Comparison of ENCODE assay signal across 19 cellular contexts in genomic region chr1:208216806-208217205, GRCh38. TPM values are rescaled to one million over a fixed set of nuclear protein-coding genes. Genes with fewer than 3 reads are reported as not detected.
DNase-seq lines count a peak whose midpoint lies in the region; ATAC-seq and TF ChIP-seq lines count a peak whose summit lies in the region.
"Had no signal": no experiment of that assay in that cellular context is flagged by ENCODE, and none has a peak within 500 bp of the region (broad histone marks: within the 10 kb centered on the region; RNA-seq: fewer than 3 reads in every experiment).

No MANE protein-coding gene starts in this region.

- H3K4me1 ChIP-seq in cardiac muscle cell (ENCODE audit: low read depth), result peaks cover 66% of the 10 kb centered on the region
- peaks cover 15 to 98% (median 86%) of the 10 kb centered on the region in 12 donors for H3K4me1 ChIP-seq in heart left ventricle
- peaks cover 0 to 14% of the 10 kb centered on the region in 2 donors for H3K4me1 ChIP-seq in neuronal stem cell (ENCODE audit: control insufficient read depth in 2 of 2, insufficient read depth in 1 of 2, low read depth in 1 of 2, low read length in 2 of 2)

- no peak for ATAC-seq in heart left ventricle
- ATAC-seq: HCT116 had no signal

- intact Hi-C loops in heart left ventricle (cut with DNase I), result no loop called here
- intact Hi-C loops in posterior cingulate gyrus (cut with DNase I), result no loop called here

- no peak overlapping the region for H2BK120ac ChIP-seq in neuronal stem cell (ENCODE audit: low read depth, low read length)

- DNase-seq in cardiac muscle cell (ENCODE audit: low read depth in 1 of 2, low spot score in 1 of 2), result no peak
- no peak for DNase-seq in heart left ventricle
- DNase-seq in coronary artery (ENCODE audit: low spot score), result no peak
- no peak for DNase-seq in neuronal stem cell (ENCODE audit: low spot score)
- DNase-seq in NCI-H2107 treated with DMSO at 0.1 percent for 48 hours (lab: John Stamatoyannopoulos, UW; ENCODE audit: unreplicated experiment), result no peak
- no peak for DNase-seq in activated naive CD4-positive, alpha-beta T cell (lab: John Stamatoyannopoulos, UW)
- DNase-seq in NOMO-1 treated with dmso at 0.1 percent for 144 hours (lab: John Stamatoyannopoulos, UW; ENCODE audit: unreplicated experiment), result no peak
- no peak for DNase-seq in posterior cingulate gyrus
- DNase-seq: CD8-positive, alpha-beta memory T cell; DMS79 treated with DMSO at 0.1 percent for 48 hours; KBM-7; NCI-H1092; NCI-H2081 treated with DMSO at 0.1 percent for 48 hours; NCI-H2227 treated with DMSO at 0.1 percent for 48 hours; NCI-H524 had no signal

- H2BK15ac ChIP-seq in neuronal stem cell (ENCODE audit: low read length), result no peak overlapping the region

- no peaks in the 10 kb centered on the region for H3K27me3 ChIP-seq in cardiac muscle cell
- H3K27me3 ChIP-seq in heart left ventricle, result no peaks in the 10 kb centered on the region
- H3K27me3 ChIP-seq in neuronal stem cell (ENCODE audit: control insufficient read depth in 3 of 3, insufficient read depth in 3 of 3, low read depth in 1 of 3, low read length in 3 of 3), result no peaks in the 10 kb centered on the region
- H3K27me3 ChIP-seq: BLaER1 had no signal

- H3K9ac ChIP-seq in neuronal stem cell (ENCODE audit: low read depth, low read length, poor library complexity), result no peak overlapping the region
- H3K9ac ChIP-seq: BLaER1 had no signal

- TF ChIP-seq CTCF in cardiac muscle cell (IDR thresholded peaks at IDR 0.05; ENCODE audit: low read depth, low read length) (no peak), heart left ventricle (IDR thresholded peaks at IDR 0.05) (no peak), coronary artery (IDR thresholded peaks at IDR 0.05) (no peak)

- no peak overlapping the region for H3K4ac ChIP-seq in neuronal stem cell (ENCODE audit: low read length)

- 96 to 98% (median 96%) methylated on average over 16 of the region's 16 CpGs for WGBS in heart left ventricle, 4 donors
- no CpG with 5 or more reads among the region's 16 CpGs for WGBS in neuronal stem cell (ENCODE audit: extremely low coverage in 2 of 2, insufficient read length in 2 of 2, insufficient replicate concordance in 1 of 2), 2 donors

- H4K8ac ChIP-seq in neuronal stem cell (ENCODE audit: low read depth, low read length), result no peak overlapping the region

- no peak overlapping the region for H2BK5ac ChIP-seq in neuronal stem cell (ENCODE audit: low read length)

- H3K27ac ChIP-seq in cardiac muscle cell (peak overlapping the region; percentile 95), heart left ventricle (peak overlapping the region in 4 of 12 donors; percentile 84 to 94 (median 91)), coronary artery (peak overlapping the region; percentile 79 to 86), neuronal stem cell (replicated peaks; ENCODE audit: low read length) (no peak overlapping the region)
- H3K27ac ChIP-seq: BLaER1, HL-60, SK-N-MC had no signal

- peak overlapping the region; percentile 22 for H3K18ac ChIP-seq in neuronal stem cell (ENCODE audit: low read length)

- no peak overlapping the region for H4K91ac ChIP-seq in neuronal stem cell (ENCODE audit: low read depth, low read length, poor library complexity)

- H3K4me2 ChIP-seq in neuronal stem cell (ENCODE audit: insufficient read depth, low read length, poor library complexity, severe bottlenecking), result no peak overlapping the region
- H3K4me2 ChIP-seq: BLaER1 had no signal

- no peak overlapping the region for H3K23ac ChIP-seq in neuronal stem cell (ENCODE audit: low read depth, low read length, poor library complexity)

- no peak overlapping the region for H2BK12ac ChIP-seq in neuronal stem cell (ENCODE audit: low read length)

- H3K79me1 ChIP-seq in neuronal stem cell (ENCODE audit: low read depth, low read length), result no peaks in the 10 kb centered on the region

- H3K9me3 ChIP-seq in cardiac muscle cell (ENCODE audit: low read depth), result no peaks in the 10 kb centered on the region
- H3K9me3 ChIP-seq in heart left ventricle, result no peaks in the 10 kb centered on the region
- peaks cover 0 to 8% of the 10 kb centered on the region in 2 donors for H3K9me3 ChIP-seq in neuronal stem cell (replicated peaks in 1 of 2; ENCODE audit: control insufficient read depth in 2 of 2, insufficient read depth in 1 of 2, low read depth in 1 of 2, low read length in 2 of 2)
- H3K9me3 ChIP-seq: BLaER1 had no signal

- H3K4me3 ChIP-seq in cardiac muscle cell, result no peak overlapping the region
- H3K4me3 ChIP-seq in heart left ventricle, result no peak overlapping the region
- no peak overlapping the region for H3K4me3 ChIP-seq in coronary artery
- no peak overlapping the region for H3K4me3 ChIP-seq in neuronal stem cell (ENCODE audit: low read length in 2 of 2)
- H3K4me3 ChIP-seq: BLaER1, SK-N-MC had no signal

- no peak overlapping the region for H2AK5ac ChIP-seq in neuronal stem cell (ENCODE audit: low read depth, low read length)

- H3K36me3 ChIP-seq in cardiac muscle cell, result peaks cover 26% of the 10 kb centered on the region
- peaks cover 0 to 45% (median 18%) of the 10 kb centered on the region in 9 donors for H3K36me3 ChIP-seq in heart left ventricle
- peaks cover 0 to 17% of the 10 kb centered on the region in 2 donors for H3K36me3 ChIP-seq in neuronal stem cell (replicated peaks in 1 of 2; ENCODE audit: control insufficient read depth in 2 of 2, insufficient read depth in 2 of 2, low read length in 2 of 2)
- H3K36me3 ChIP-seq: BLaER1 had no signal

- no peak overlapping the region for H3K14ac ChIP-seq in neuronal stem cell (ENCODE audit: low read length)

- no peak for TF ChIP-seq POLR2A in heart left ventricle (IDR thresholded peaks at IDR 0.05)

- H2AFZ ChIP-seq in neuronal stem cell (ENCODE audit: low read length), result no peak overlapping the region

RNA-seq across cellular contexts. Expression of gene PLXNA2, which starts 27.4 kb away (rescaled TPM):
- total RNA-seq in cardiac muscle cell (35.1 and 55.3 TPM in 2 replicates), heart left ventricle (10 to 100 TPM; 13.3 to 28.2 (median 18.4) TPM)
- polyA plus RNA-seq in cardiac muscle cell (23.2 and 35.6 TPM in 2 replicates), heart left ventricle (10 to 100 TPM in 1 of 2 donors, 1 to 10 TPM in 1; 9.2 to 10.5 TPM)
- polyA plus RNA-seq in neuronal stem cell (2013, experiment 1 of 2), result 1.2 TPM
- polyA plus RNA-seq in neuronal stem cell (2013, experiment 2 of 2), result 1.1 TPM
